9 cellular contexts compared by ENCODE assay signal in genomic region chr17:38731526-38732294, GRCh38. TPM values are rescaled to one million over a fixed set of nuclear protein-coding genes. Genes with fewer than 3 reads are reported as not detected.
DNase-seq lines count a peak whose midpoint lies in the region; ATAC-seq and TF ChIP-seq lines count a peak whose summit lies in the region.
"Had no signal": no experiment of that assay in that cellular context is flagged by ENCODE, and none has a peak within 500 bp of the region (broad histone marks: within the 10 kb centered on the region; RNA-seq: fewer than 3 reads in every experiment).

No MANE protein-coding gene starts in this region.

- peak overlapping the region; percentile 90 for H3K27ac Mint-ChIP-seq in CD8-positive, alpha-beta T cell

- POLR2A ChIA-PET in CD8-positive, alpha-beta T cell (lab: Charles Lee): interaction anchor here (1.6 to 2.9 kb wide), 6 partner anchors 20 to 172 kb away, joined by 5 to 25 read pairs (median 9); partner anchors contain the start of genes EPOP and MLLT6

- CTCF ChIA-PET in CD8-positive, alpha-beta T cell (lab: Charles Lee): interaction anchor here (0.8 to 2.6 kb wide), 12 partner anchors 17 to 513 kb away, joined by 3 to 13 read pairs (median 4); partner anchors contain the start of genes EPOP and MLLT6

- peak overlapping the region; percentile 96 for H3K4me2 ChIP-seq in osteoblast (ENCODE audit: insufficient read depth, low read length)

- H3K4me1 Mint-ChIP-seq in CD8-positive, alpha-beta T cell (ENCODE audit: low read depth): peaks cover 71% of the 10 kb centered on the region

- intact Hi-C loops in CD8-positive, alpha-beta T cell (cut with DNase I, micrococcal nuclease): no loop called here

- H3K27ac ChIP-seq in CD8-positive, alpha-beta T cell (ENCODE audit: low read depth, low read length): no peak overlapping the region
- peak overlapping the region; percentile 9 for H3K27ac ChIP-seq in effector memory CD4-positive, alpha-beta T cell (ENCODE audit: insufficient read depth, low read length, poor library complexity, severe bottlenecking)
- no peak overlapping the region for H3K27ac ChIP-seq in osteoblast (ENCODE audit: low read depth, low read length)

- peaks cover 33% of the 10 kb centered on the region for H3K79me2 ChIP-seq in osteoblast (ENCODE audit: insufficient read depth, low read length)

- no peaks in the 10 kb centered on the region for H3K9me3 Mint-ChIP-seq in CD8-positive, alpha-beta T cell

- H3K36me3 Mint-ChIP-seq in CD8-positive, alpha-beta T cell: peaks cover 7% of the 10 kb centered on the region

- H3K9me3 ChIP-seq in CD8-positive, alpha-beta T cell (ENCODE audit: low read length): no peaks in the 10 kb centered on the region
- H3K9me3 ChIP-seq in effector memory CD4-positive, alpha-beta T cell (ENCODE audit: control insufficient read depth, low read length): no peaks in the 10 kb centered on the region
- no peaks in the 10 kb centered on the region for H3K9me3 ChIP-seq in osteoblast (ENCODE audit: low read depth, low read length)

- peaks cover 36% of the 10 kb centered on the region for H4K20me1 ChIP-seq in osteoblast (ENCODE audit: insufficient read depth, low read length)

- DNase-seq in CD8-positive, alpha-beta T cell: no peak
- DNase-seq in NCI-H69 (lab: John Stamatoyannopoulos, UW) (peak; percentile 15), osteoblast (ENCODE audit: insufficient read length, low spot score, missing footprints) (no peak), GM20000 (ENCODE audit: low spot score) (no peak), SKM-1 (lab: John Stamatoyannopoulos, UW; ENCODE audit: unreplicated experiment) (no peak), NCI-H1092 treated with DMSO at 0.1 percent for 48 hours (lab: John Stamatoyannopoulos, UW) (no peak)
- no peak for DNase-seq in effector memory CD4-positive, alpha-beta T cell
- DNase-seq: trophoblast cell had no signal

- H3K27me3 Mint-ChIP-seq in CD8-positive, alpha-beta T cell (ENCODE audit: low read depth): no peaks in the 10 kb centered on the region

- no peaks in the 10 kb centered on the region for H3K27me3 ChIP-seq in CD8-positive, alpha-beta T cell (ENCODE audit: insufficient read depth, low read length)
- H3K27me3 ChIP-seq in effector memory CD4-positive, alpha-beta T cell (replicated peaks; ENCODE audit: control insufficient read depth, insufficient read depth, low read length, poor library complexity, severe bottlenecking): no peaks in the 10 kb centered on the region
- no peaks in the 10 kb centered on the region for H3K27me3 ChIP-seq in osteoblast (ENCODE audit: insufficient read depth, low read length)

- no peak for TF ChIP-seq CTCF in CD8-positive, alpha-beta T cell (IDR thresholded peaks at IDR 0.05)
- TF ChIP-seq CTCF in osteoblast (IDR thresholded peaks at IDR 0.05; ENCODE audit: extremely low read depth, low read depth, low read length): no peak
- TF ChIP-seq CTCF in GM20000 (IDR thresholded peaks at IDR 0.05; ENCODE audit: extremely low read depth, missing control alignments): no peak

- H3K4me3 ChIP-seq in CD8-positive, alpha-beta T cell (ENCODE audit: low read depth, low read length): peak overlapping the region; percentile 74
- no peak overlapping the region for H3K4me3 ChIP-seq in effector memory CD4-positive, alpha-beta T cell (ENCODE audit: insufficient read depth, low read depth, low read length, poor library complexity, severe bottlenecking)
- no peak overlapping the region for H3K4me3 ChIP-seq in osteoblast (ENCODE audit: insufficient read depth, low read length)

- H3K36me3 ChIP-seq in CD8-positive, alpha-beta T cell (ENCODE audit: insufficient read depth, low read length): no peaks in the 10 kb centered on the region
- H3K36me3 ChIP-seq in effector memory CD4-positive, alpha-beta T cell (ENCODE audit: control insufficient read depth, insufficient read depth, low read length): no peaks in the 10 kb centered on the region
- peaks cover 26% of the 10 kb centered on the region for H3K36me3 ChIP-seq in osteoblast (ENCODE audit: insufficient read depth, low read length)

- peaks cover 60% of the 10 kb centered on the region for H3K4me1 ChIP-seq in CD8-positive, alpha-beta T cell (ENCODE audit: insufficient read depth, low read length)
- peaks cover 49% of the 10 kb centered on the region for H3K4me1 ChIP-seq in effector memory CD4-positive, alpha-beta T cell (ENCODE audit: control insufficient read depth, insufficient read depth, low read length, poor library complexity, severe bottlenecking)
- H3K4me1 ChIP-seq in osteoblast (ENCODE audit: insufficient read depth, low read length): peaks cover 18% of the 10 kb centered on the region

- no peak overlapping the region for H2AFZ ChIP-seq in osteoblast (ENCODE audit: low read length)

- no peak for ATAC-seq in CD8-positive, alpha-beta T cell
- no peak for ATAC-seq in GM21825 (IDR thresholded peaks at IDR 0.05; ENCODE audit: unreplicated experiment)

- peak overlapping the region; percentile 93 for H3K4me3 Mint-ChIP-seq in CD8-positive, alpha-beta T cell

RNA-seq across cellular contexts. Expression of gene CISD3, which starts 1.6 kb away (rescaled TPM):
- total RNA-seq in CD8-positive, alpha-beta T cell: 1 to 10 TPM; 3.5 to 5.7 TPM
- total RNA-seq in osteoblast: 3.5 and 3.6 TPM in 2 replicates

RNA-seq across cellular contexts. Expression of gene PCGF2, which starts 16.4 kb away (rescaled TPM):
- total RNA-seq in CD8-positive, alpha-beta T cell: not detected
- total RNA-seq in osteoblast: 3.3 and 5.0 TPM in 2 replicates

RNA-seq across cellular contexts. Expression of gene PSMB3, which starts 20.8 kb away (rescaled TPM):
- total RNA-seq in CD8-positive, alpha-beta T cell: 10 to 100 TPM; 53.6 to 64.2 TPM
- 235 and 267 TPM in 2 replicates for total RNA-seq in osteoblast

RNA-seq across cellular contexts. Expression of gene MLLT6, which starts 26.6 kb away (rescaled TPM):
- total RNA-seq in CD8-positive, alpha-beta T cell: 100 to 1,000 TPM; 313 to 316 TPM
- total RNA-seq in osteoblast: 33.3 and 44.2 TPM in 2 replicates

RNA-seq across cellular contexts. Expression of gene EPOP, which starts 57.0 kb away (rescaled TPM):
- total RNA-seq in CD8-positive, alpha-beta T cell: under 1 TPM; 0.89 to 0.98 TPM
- 1.2 and 2.2 TPM in 2 replicates for total RNA-seq in osteoblast
